ENCODE assay signal across 16 cellular contexts in the genomic region with DNA sequence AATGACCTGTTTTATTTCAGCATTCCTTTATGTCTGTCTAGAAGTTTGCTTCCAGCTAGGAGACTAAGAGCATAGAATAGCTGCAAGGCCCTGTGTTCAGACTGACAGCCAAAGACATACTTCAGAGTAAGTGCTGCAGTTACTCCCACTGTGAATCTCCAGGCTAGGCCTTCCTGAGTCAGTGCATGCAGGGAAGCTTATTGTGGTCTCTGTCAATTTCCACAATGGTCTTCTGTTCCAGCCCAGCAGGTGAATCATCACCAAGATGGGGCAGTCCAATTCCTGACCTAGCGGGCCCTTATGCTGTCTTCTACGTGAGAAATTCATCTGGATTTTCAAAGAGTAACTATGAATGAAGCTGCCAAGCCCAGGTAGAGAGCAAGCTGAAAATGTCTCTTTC.
DNase-seq lines count a peak whose midpoint lies in the region; ATAC-seq and TF ChIP-seq lines count a peak whose summit lies in the region.
"Had no signal": no experiment of that assay in that cellular context is flagged by ENCODE, and none has a peak within 500 bp of the region (broad histone marks: within the 10 kb centered on the region; RNA-seq: fewer than 3 reads in every experiment).

No MANE protein-coding gene starts in this region.

- no peak for TF ChIP-seq POLR2A in right lobe of liver (IDR thresholded peaks at IDR 0.05)

- no peak overlapping the region for H3K9ac ChIP-seq in HUES48 (ENCODE audit: low read depth, low read length)

- WGBS in right lobe of liver (ENCODE audit: insufficient coverage, low coverage, low lambda C conversion rate, missing lambda C conversion rate): 93% methylated on average over 2 of the region's 2 CpGs

- H3K27me3 ChIP-seq in HUES48 (ENCODE audit: control insufficient read depth, insufficient read depth, low read length): no peaks in the 10 kb centered on the region
- H3K27me3 ChIP-seq in right lobe of liver: no peaks in the 10 kb centered on the region
- H3K27me3 ChIP-seq: gastrocnemius medialis had no signal

- intact Hi-C loops in right lobe of liver (cut with DNase I): no loop called here

- H3K9me3 ChIP-seq in HUES48 (ENCODE audit: control insufficient read depth, insufficient read depth, low read length) (no peaks in the 10 kb centered on the region), right lobe of liver (no peaks in the 10 kb centered on the region)
- H3K9me3 ChIP-seq: gastrocnemius medialis had no signal

- H3K4me1 ChIP-seq in HUES48 (ENCODE audit: control insufficient read depth, insufficient read depth, low read length) (peaks cover 10% of the 10 kb centered on the region), right lobe of liver (no peaks in the 10 kb centered on the region)
- H3K4me1 ChIP-seq: gastrocnemius medialis had no signal

- no peaks in the 10 kb centered on the region for H3K36me3 ChIP-seq in HUES48 (ENCODE audit: control insufficient read depth, insufficient read depth, low read length)
- H3K36me3 ChIP-seq in right lobe of liver: no peaks in the 10 kb centered on the region
- H3K36me3 ChIP-seq: gastrocnemius medialis had no signal

- H3K4me3 ChIP-seq in HUES48 (ENCODE audit: low read depth, low read length) (no peak overlapping the region), right lobe of liver (no peak overlapping the region)
- H3K4me3 ChIP-seq: gastrocnemius medialis had no signal

- peak overlapping the region; percentile 66 for H3K27ac ChIP-seq in HUES48 (ENCODE audit: low read depth, low read length)
- H3K27ac ChIP-seq in right lobe of liver: no peak overlapping the region
- H3K27ac ChIP-seq: gastrocnemius medialis had no signal

- no peak for TF ChIP-seq CTCF in right lobe of liver (IDR thresholded peaks at IDR 0.05)

- no peak for ATAC-seq in right lobe of liver
- ATAC-seq: activated T-cell treated with anti-CD3 and anti-CD28 coated beads, Interleukin-2, amount 50 U/mL, for 72 hours; gastrocnemius medialis had no signal

- DNase-seq in AG08395 (ENCODE audit: low spot score) (peak; percentile 25), astrocyte of the hippocampus (ENCODE audit: low read depth, low spot score) (peak; percentile 44), iPS-NIHi11 (ENCODE audit: low spot score) (peak; percentile 21), HuH-7.5 (ENCODE audit: low spot score) (no peak), HuH-7 (ENCODE audit: low spot score) (no peak), midbrain (lab: John Stamatoyannopoulos, UW) (no peak), right lobe of liver (no peak)
- DNase-seq: ACHN; activated naive CD4-positive, alpha-beta T cell treated with anti-CD3 and anti-CD28 coated beads, Interleukin-2, amount 50 U/mL, for 16 hours; activated T-cell treated with anti-CD3 and anti-CD28 coated beads, Interleukin-2, amount 50 U/mL, for 72 hours; DMS153; gastrocnemius medialis; NCI-H1417; NCI-H2171 treated with DMSO at 0.1 percent for 48 hours; occipital lobe had no signal

Comparison
In these comparisons a context has a peak if more than half of its experiments do, and no peak if none do; other contexts are left out.
1. DNase-seq: peak in AG08395 (single experiment), astrocyte of the hippocampus (single experiment) and iPS-NIHi11 (single experiment); none in HuH-7.5 (single experiment), HuH-7 (single experiment), midbrain (single experiment) and right lobe of liver (0 of 3).